12 cellular contexts compared by ENCODE assay signal in the genomic region with DNA sequence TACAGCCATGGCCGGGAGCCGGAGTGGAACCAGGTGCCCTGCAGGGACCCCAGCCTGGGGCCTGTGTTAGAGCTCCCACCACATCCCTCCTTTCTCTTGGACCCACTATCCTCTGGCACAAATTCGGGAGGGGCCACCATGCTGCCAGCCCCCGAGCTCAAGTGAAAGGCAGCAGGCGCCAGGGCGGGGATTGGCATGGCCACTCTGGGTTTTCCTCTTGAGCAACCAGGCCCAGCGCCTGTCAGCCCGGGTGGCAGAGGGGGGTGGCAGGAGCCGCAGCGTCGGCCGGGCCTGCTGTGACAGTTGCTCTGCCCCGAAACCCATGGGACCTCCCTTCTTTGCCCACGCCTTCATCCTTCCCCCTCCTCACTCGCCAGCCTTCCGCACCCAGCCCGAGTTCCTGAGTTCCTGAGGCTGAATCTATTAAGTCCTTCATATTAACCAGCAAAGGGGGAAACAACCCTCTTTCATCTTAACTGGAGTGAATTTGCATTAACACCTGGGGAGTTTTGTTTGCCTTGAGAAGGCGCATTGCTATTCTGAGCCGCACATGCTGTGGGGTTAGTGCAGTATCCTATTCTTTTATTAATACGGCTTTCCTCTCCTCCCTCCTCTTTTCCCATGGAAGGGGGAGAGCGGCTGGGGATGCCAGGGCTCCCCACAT. TPM values are rescaled to one million over a fixed set of nuclear protein-coding genes. Genes with fewer than 3 reads are reported as not detected.
DNase-seq lines count a peak whose midpoint lies in the region; ATAC-seq lines count a peak whose summit lies in the region.
"Had no signal": no experiment of that assay in that cellular context is flagged by ENCODE, and none has a peak within 500 bp of the region (broad histone marks: within the 10 kb centered on the region; RNA-seq: fewer than 3 reads in every experiment).

No MANE protein-coding gene starts in this region.

- intact Hi-C loops in left ventricle myocardium superior (cut with micrococcal nuclease) = no loop called here

- DNase-seq in NCI-H526 (lab: John Stamatoyannopoulos, UW) (peak; percentile 65 to 68), left ventricle myocardium superior (peak; percentile 44), NCI-H510A (lab: John Stamatoyannopoulos, UW) (no peak), epidermal melanocyte (ENCODE audit: insufficient read length, low spot score) (no peak)
- DNase-seq: activated CD4-positive, CD25-positive, alpha-beta regulatory T cell had no signal

- H3K4me1 ChIP-seq in HUES6 (ENCODE audit: control insufficient read depth, insufficient read depth, low read length) (peaks cover 55% of the 10 kb centered on the region), skeletal muscle satellite cell (ENCODE audit: control insufficient read depth, insufficient read depth, low read length) (peaks cover 36% of the 10 kb centered on the region)

- H3K9me3 ChIP-seq in HUES6 (ENCODE audit: control insufficient read depth, insufficient read depth, low read depth, low read length) (no peaks in the 10 kb centered on the region), skeletal muscle satellite cell (replicated peaks; ENCODE audit: low read length) (no peaks in the 10 kb centered on the region)
- H3K9me3 ChIP-seq: body of pancreas had no signal

- H3K4me3 ChIP-seq in HUES6 (ENCODE audit: low read depth, low read length) (peak overlapping the region; percentile 6; the same call in 1 of the 2 replicates), skeletal muscle satellite cell (ENCODE audit: low read length) (no peak overlapping the region)
- H3K4me3 ChIP-seq: body of pancreas had no signal

- H3K4me2 ChIP-seq in skeletal muscle satellite cell (ENCODE audit: low read length) = peak overlapping the region; percentile 21

- H3K9ac ChIP-seq in HUES6 (ENCODE audit: low read length) (no peak overlapping the region), skeletal muscle satellite cell (ENCODE audit: low read depth, low read length) (no peak overlapping the region)

- ATAC-seq in left ventricle myocardium superior (peak; percentile 54), GM18511 (IDR thresholded peaks at IDR 0.05; ENCODE audit: unreplicated experiment) (no peak)
- ATAC-seq: body of pancreas had no signal

- H3K27ac ChIP-seq in HUES6 (ENCODE audit: low read depth, low read length) = no peak overlapping the region
- H3K27ac ChIP-seq: RWPE1 had no signal

- no peaks in the 10 kb centered on the region for H3K36me3 ChIP-seq in HUES6 (ENCODE audit: control insufficient read depth, insufficient read depth, low read length)
- H3K36me3 ChIP-seq in skeletal muscle satellite cell (ENCODE audit: insufficient read depth, low read length) = peaks cover 1% of the 10 kb centered on the region

- H3K27me3 ChIP-seq in HUES6 (ENCODE audit: control insufficient read depth, insufficient read depth, low read length) (peaks cover 50% of the 10 kb centered on the region), skeletal muscle satellite cell (ENCODE audit: control insufficient read depth, insufficient read depth, low read length) (peaks cover 9% of the 10 kb centered on the region)
- H3K27me3 ChIP-seq: body of pancreas had no signal

RNA-seq across cellular contexts. Expression of gene CABP7, which starts 16.7 kb away (rescaled TPM):
- total RNA-seq in left ventricle myocardium superior = not detected
- not detected in 2 replicates for total RNA-seq in skeletal muscle satellite cell (2012; rRNA removed)
- total RNA-seq: activated T-helper 1 cell treated with anti-CD3 and anti-CD28 coated beads, Interleukin-12 subunit alpha, Interleukin-12 subunit beta, Interleukin-2, Interleukin-4 antibody, amounts not matched to agents 30 ng/mL and 10 ng/mL and 1 ng/mL, durations not matched to agents 14 hours and 24 hours and 36 hours; esophagus mucosa had no signal

Comparison
In these comparisons a context has a peak if more than half of its experiments do, and no peak if none do; other contexts are left out.
1. DNase-seq: peak in NCI-H526 (2 of 2) and left ventricle myocardium superior (single experiment); none in NCI-H510A (single experiment) and epidermal melanocyte (single experiment).